In the genomic region with DNA sequence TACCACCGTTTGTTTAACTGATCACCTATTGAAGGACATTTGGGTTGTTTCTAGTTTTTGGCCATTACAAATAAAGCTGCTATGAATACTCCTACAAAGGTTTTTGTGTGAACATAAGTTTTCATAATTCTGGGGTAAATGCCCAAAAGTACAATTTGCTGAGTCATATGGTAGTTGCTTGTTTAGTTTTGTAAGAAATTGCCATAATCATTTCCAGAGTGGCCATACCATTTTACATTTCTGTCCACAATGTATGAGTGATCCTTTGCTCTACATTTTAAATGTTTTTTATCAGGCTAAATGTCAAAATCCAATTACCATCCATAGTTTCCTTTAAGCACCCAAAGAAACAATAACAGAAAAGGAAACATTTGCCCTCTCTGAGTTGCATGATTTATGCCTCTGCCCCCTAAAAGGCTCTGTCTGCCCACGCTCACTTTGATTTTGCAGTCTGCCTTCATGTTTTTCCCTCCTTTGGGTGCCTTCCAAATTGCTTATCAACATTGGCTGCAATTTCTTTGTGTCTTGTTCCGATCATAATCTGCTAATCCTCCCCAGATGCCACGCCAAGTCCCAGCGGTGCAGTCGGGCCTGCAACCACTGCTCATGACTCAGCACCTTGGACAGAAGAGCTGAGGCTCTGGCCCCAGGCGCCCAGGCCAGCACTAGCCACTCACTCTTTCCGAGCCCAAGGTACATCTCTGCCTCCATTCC, we compare ENCODE assay signal across 10 cellular contexts.
DNase-seq lines count a peak whose midpoint lies in the region; ATAC-seq, FAIRE-seq and TF ChIP-seq lines count a peak whose summit lies in the region.
"Had no signal": no experiment of that assay in that cellular context is flagged by ENCODE, and none has a peak within 500 bp of the region (broad histone marks: within the 10 kb centered on the region; RNA-seq: fewer than 3 reads in every experiment).

No MANE protein-coding gene starts in this region.

- H3K27ac ChIP-seq in GM12878 (ENCODE audit: control insufficient read depth, insufficient read depth): no peak overlapping the region

- peaks cover 3% of the 10 kb centered on the region; the same call in 2 of the 3 replicates for H3K9me3 ChIP-seq in GM12878 (replicated peaks; ENCODE audit: control insufficient read depth, insufficient read depth, low read length)

- intact Hi-C loops in Right ventricle myocardium inferior (cut with DNase I): no loop called here
- intact Hi-C loops in cardiac septum (cut with DNase I): no loop called here
- intact Hi-C loops in GM12878 (cut with micrococcal nuclease; ENCODE audit: unreplicated experiment): loop anchor here (10.0 kb wide), 1 partner anchor 50 kb away; no protein-coding TSS in a partner anchor

- POLR2A ChIA-PET in GM12878 (lab: Charles Lee): no interaction called here

- no peak overlapping the region for H3K4me3 ChIP-seq in GM12878

- CTCF ChIA-PET in GM12878 (lab: Yijun Ruan, JAX): interaction anchor here (0.6 kb wide), 1 partner anchor 1309 kb away, joined by 3 read pairs; no protein-coding TSS in a partner anchor

- no peak for TF ChIP-seq EP300 in GM12878 (IDR thresholded peaks at IDR 0.05; ENCODE audit: borderline replicate concordance in 1 of 2, control insufficient read depth in 1 of 2, low read depth in 2 of 2, low read length in 2 of 2)

- BruUV-seq in GM12878 (replicated peaks; lab: Mats Ljungman, UMichigan): no TSS peak

- peak; percentile 52 for ATAC-seq in Right ventricle myocardium inferior
- no peak for ATAC-seq in GM12878
- peak; percentile 91 for ATAC-seq in left lobe of liver
- no peak for ATAC-seq in GM18502 (IDR thresholded peaks at IDR 0.05; ENCODE audit: poor library complexity, unreplicated experiment)

- SMC1A ChIA-PET in GM12878 (lab: Charles Lee; ENCODE audit: uncharacterized antibody, unreplicated experiment): no interaction called here

- TF ChIP-seq POLR2A in GM12878 (IDR thresholded peaks at IDR 0.05; ENCODE audit: low read depth, low read length): no peak

- no peak for TF ChIP-seq CTCF in GM12878 (IDR thresholded peaks at IDR 0.05 in 2 of 3, conservative IDR thresholded peaks at IDR 0.05 in 1 of 3; ENCODE audit: control insufficient read depth in 2 of 3, extremely low read depth in 1 of 3, insufficient read depth in 1 of 3, low read depth in 3 of 3, low read length in 3 of 3)

- no peak for TF ChIP-seq RAD21 in GM12878 (IDR thresholded peaks at IDR 0.05; ENCODE audit: insufficient read depth, low read depth, low read length)

- no peaks in the 10 kb centered on the region for H4K20me1 ChIP-seq in GM12878 (ENCODE audit: control insufficient read depth, insufficient read depth)

- H3K4me1 ChIP-seq in GM12878 (ENCODE audit: control insufficient read depth, insufficient read depth, low read length): no peaks in the 10 kb centered on the region

- no peaks in the 10 kb centered on the region for H3K79me2 ChIP-seq in GM12878 (ENCODE audit: control insufficient read depth, insufficient read depth, low read length)

- no peak overlapping the region for H2AFZ ChIP-seq in GM12878 (ENCODE audit: control insufficient read depth, low read depth, low read length)

- FAIRE-seq in GM12878 (lab: Jason Lieb, UNC): no peak

- no peaks in the 10 kb centered on the region for H3K36me3 ChIP-seq in GM12878 (ENCODE audit: control insufficient read depth in 2 of 2, insufficient read depth in 2 of 2, low read length in 1 of 2)

- in situ Hi-C loops in GM12878 (cut with MboI): no loop called here

- WGBS in GM12878 (ENCODE audit: insufficient coverage, insufficient replicate concordance, low lambda C conversion rate, missing lambda C conversion rate): 71% methylated on average over 8 of the region's 8 CpGs

- DNase-seq in Right ventricle myocardium inferior (ENCODE audit: missing footprints) (peak; percentile 74), cardiac septum (ENCODE audit: low spot score) (no peak), GM12878 (ENCODE audit: low read depth, low spot score) (no peak), left lobe of liver (ENCODE audit: low spot score) (peak; percentile 88), NCI-H2196 treated with DMSO at 0.1 percent for 48 hours (lab: John Stamatoyannopoulos, UW; ENCODE audit: unreplicated experiment) (no peak), SW 1271 (lab: John Stamatoyannopoulos, UW) (no peak), NCI-H2196 (lab: John Stamatoyannopoulos, UW; ENCODE audit: unreplicated experiment) (no peak)
- DNase-seq: ACHN; activated CD4-positive, alpha-beta T cell treated with anti-CD3 and anti-CD28 coated beads for 4 hours had no signal

- RAD21 ChIA-PET in GM12878 (lab: Charles Lee; ENCODE audit: unreplicated experiment): no interaction called here

- H3K27me3 ChIP-seq in GM12878 (replicated peaks in 1 of 2; ENCODE audit: control insufficient read depth in 2 of 2, insufficient read depth in 2 of 2, low read length in 1 of 2): no peaks in the 10 kb centered on the region

- H3K4me2 ChIP-seq in GM12878 (ENCODE audit: control insufficient read depth, insufficient read depth): no peak overlapping the region

- H3K9ac ChIP-seq in GM12878 (ENCODE audit: control insufficient read depth, insufficient read depth, low read length): no peak overlapping the region

TF ChIP-seq in GM12878, 131 proteins besides CTCF, POLR2A, EP300 and RAD21:
- TF ChIP-seq, protein P1, sequence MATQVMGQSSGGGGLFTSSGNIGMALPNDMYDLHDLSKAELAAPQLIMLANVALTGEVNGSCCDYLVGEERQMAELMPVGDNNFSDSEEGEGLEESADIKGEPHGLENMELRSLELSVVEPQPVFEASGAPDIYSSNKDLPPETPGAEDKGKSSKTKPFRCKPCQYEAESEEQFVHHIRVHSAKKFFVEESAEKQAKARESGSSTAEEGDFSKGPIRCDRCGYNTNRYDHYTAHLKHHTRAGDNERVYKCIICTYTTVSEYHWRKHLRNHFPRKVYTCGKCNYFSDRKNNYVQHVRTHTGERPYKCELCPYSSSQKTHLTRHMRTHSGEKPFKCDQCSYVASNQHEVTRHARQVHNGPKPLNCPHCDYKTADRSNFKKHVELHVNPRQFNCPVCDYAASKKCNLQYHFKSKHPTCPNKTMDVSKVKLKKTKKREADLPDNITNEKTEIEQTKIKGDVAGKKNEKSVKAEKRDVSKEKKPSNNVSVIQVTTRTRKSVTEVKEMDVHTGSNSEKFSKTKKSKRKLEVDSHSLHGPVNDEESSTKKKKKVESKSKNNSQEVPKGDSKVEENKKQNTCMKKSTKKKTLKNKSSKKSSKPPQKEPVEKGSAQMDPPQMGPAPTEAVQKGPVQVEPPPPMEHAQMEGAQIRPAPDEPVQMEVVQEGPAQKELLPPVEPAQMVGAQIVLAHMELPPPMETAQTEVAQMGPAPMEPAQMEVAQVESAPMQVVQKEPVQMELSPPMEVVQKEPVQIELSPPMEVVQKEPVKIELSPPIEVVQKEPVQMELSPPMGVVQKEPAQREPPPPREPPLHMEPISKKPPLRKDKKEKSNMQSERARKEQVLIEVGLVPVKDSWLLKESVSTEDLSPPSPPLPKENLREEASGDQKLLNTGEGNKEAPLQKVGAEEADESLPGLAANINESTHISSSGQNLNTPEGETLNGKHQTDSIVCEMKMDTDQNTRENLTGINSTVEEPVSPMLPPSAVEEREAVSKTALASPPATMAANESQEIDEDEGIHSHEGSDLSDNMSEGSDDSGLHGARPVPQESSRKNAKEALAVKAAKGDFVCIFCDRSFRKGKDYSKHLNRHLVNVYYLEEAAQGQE (IDR thresholded peaks at IDR 0.05; ENCODE audit: low read depth, low read length): peak; percentile 68; the same call in 1 of the 2 replicates
- no peak for TF ChIP-seq RFX5 (IDR thresholded peaks at IDR 0.05; ENCODE audit: low read depth, low read length)

Comparison
In these comparisons a context has a peak if more than half of its experiments do, and no peak if none do; other contexts are left out.
1. DNase-seq: peak in Right ventricle myocardium inferior (single experiment) and left lobe of liver (single experiment); none in cardiac septum (single experiment), GM12878 (single experiment), NCI-H2196 treated with DMSO at 0.1 percent for 48 hours (single experiment), SW 1271 (0 of 2) and NCI-H2196 (single experiment).
2. ATAC-seq: peak in Right ventricle myocardium inferior (single experiment) and left lobe of liver (single experiment); none in GM12878 (single experiment) and GM18502 (single experiment).